25 cellular contexts compared by ENCODE assay signal in the genomic region with DNA sequence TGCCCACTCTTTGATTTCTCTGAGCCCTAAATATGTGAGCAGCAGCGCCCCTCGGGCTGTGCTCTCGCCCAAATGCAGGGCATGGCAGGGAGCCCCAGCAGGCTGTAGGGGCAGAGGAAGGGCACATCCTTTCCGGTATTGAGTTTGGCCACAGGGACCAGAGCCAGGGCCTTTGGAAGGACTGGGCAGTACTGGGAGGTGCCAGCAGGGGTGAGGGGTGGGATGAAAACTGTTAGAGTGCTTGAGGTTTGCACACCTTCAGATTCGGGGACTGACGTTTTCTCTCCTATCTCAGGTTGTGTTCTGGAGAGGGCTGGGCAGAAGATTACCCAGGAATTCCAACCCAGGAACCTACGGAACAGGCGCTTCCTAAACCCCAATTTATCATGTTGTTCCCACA. TPM values are rescaled to one million over a fixed set of nuclear protein-coding genes. Genes with fewer than 3 reads are reported as not detected.
DNase-seq lines count a peak whose midpoint lies in the region; ATAC-seq, FAIRE-seq and TF ChIP-seq lines count a peak whose summit lies in the region.
"Had no signal": no experiment of that assay in that cellular context is flagged by ENCODE, and none has a peak within 500 bp of the region (broad histone marks: within the 10 kb centered on the region; RNA-seq: fewer than 3 reads in every experiment).

No MANE protein-coding gene starts in this region.

- H3K27ac Mint-ChIP-seq in neural crest cell (ENCODE audit: unreplicated experiment) = peak overlapping the region; percentile 92
- H3K27ac Mint-ChIP-seq: activated CD8-positive, alpha-beta T cell treated with anti-CD3 and anti-CD28 coated beads, Interleukin-2, amount 10 ng/mL, durations not matched to agents 7 days and 5 days; activated naive CD8-positive, alpha-beta T cell treated with anti-CD3 and anti-CD28 coated beads, Interleukin-2, amount 50 U/mL, for 24 hours; activated T-helper 1 cell treated with anti-CD3 and anti-CD28 coated beads, Interleukin-12 subunit alpha, Interleukin-12 subunit beta, Interleukin-2, Interleukin-4 antibody, amounts not matched to agents 30 ng/mL and 10 ng/mL and 1 ng/mL, durations not matched to agents 14 hours and 24 hours and 36 hours; CD8-positive, alpha-beta T cell; natural killer cell; stimulated activated naive CD8-positive, alpha-beta T cell treated with anti-CD3 and anti-CD28 coated beads, Interleukin-15, amount 100 ng/mL, for 72 hours; T-cell had no signal

- H3K9me3 Mint-ChIP-seq in neural crest cell = no peaks in the 10 kb centered on the region
- H3K9me3 Mint-ChIP-seq: activated naive CD8-positive, alpha-beta T cell treated with anti-CD3 and anti-CD28 coated beads, Interleukin-2, amount 50 U/mL, for 24 hours; activated T-helper 1 cell treated with anti-CD3 and anti-CD28 coated beads, Interleukin-12 subunit alpha, Interleukin-12 subunit beta, Interleukin-2, Interleukin-4 antibody, amounts not matched to agents 30 ng/mL and 10 ng/mL and 1 ng/mL, durations not matched to agents 14 hours and 24 hours and 36 hours; CD8-positive, alpha-beta T cell; natural killer cell; T-cell had no signal

- no peaks in the 10 kb centered on the region for H3K36me3 Mint-ChIP-seq in neural crest cell (ENCODE audit: low read depth)
- H3K36me3 Mint-ChIP-seq: CD8-positive, alpha-beta T cell; natural killer cell; T-cell had no signal

- TF ChIP-seq EP300 in A549 (IDR thresholded peaks at IDR 0.05) = no peak

- H3K4me1 Mint-ChIP-seq in neural crest cell = peaks cover 88% of the 10 kb centered on the region
- H3K4me1 Mint-ChIP-seq: natural killer cell, T-cell had no signal

- TF ChIP-seq RAD21 in A549 (conservative IDR thresholded peaks at IDR 0.05 in 1 of 2, IDR thresholded peaks at IDR 0.05 in 1 of 2) = no peak

- CTCF ChIA-PET in A549 (lab: Yijun Ruan, JAX) = interaction anchor here (0.6 to 23.7 kb wide), 3 partner anchors 8 to 40 kb away, joined by 3 to 222 read pairs (median 7); no protein-coding TSS in a partner anchor

- no peak for DNase-seq in A549 (ENCODE audit: low read depth in 1 of 2, low spot score in 1 of 2)
- DNase-seq in MG63 = peak; percentile 37
- DNase-seq in neural crest cell (ENCODE audit: low read depth, low spot score) = no peak
- no peak for DNase-seq in left lobe of liver (ENCODE audit: low spot score)
- DNase-seq in SJCRH30 = no peak
- DNase-seq: ACHN; activated CD8-positive, alpha-beta T cell treated with anti-CD3 and anti-CD28 coated beads, Interleukin-2, amount 10 ng/mL, durations not matched to agents 7 days and 5 days; activated naive CD8-positive, alpha-beta T cell treated with anti-CD3 and anti-CD28 coated beads, Interleukin-2, amount 50 U/mL, for 24 hours; CD8-positive, alpha-beta T cell; cerebellar nuclear complex; DMS79 treated with DMSO at 0.1 percent for 48 hours; mammary epithelial cell; natural killer cell; NCI-H1436; stimulated activated naive CD8-positive, alpha-beta T cell treated with anti-CD3 and anti-CD28 coated beads, Interleukin-15, amount 100 ng/mL, for 72 hours; T-cell had no signal

- H3K4me3 Mint-ChIP-seq in neural crest cell = no peak overlapping the region
- H3K4me3 Mint-ChIP-seq: activated CD8-positive, alpha-beta T cell treated with anti-CD3 and anti-CD28 coated beads, Interleukin-2, amount 10 ng/mL, durations not matched to agents 7 days and 5 days; activated naive CD8-positive, alpha-beta T cell treated with anti-CD3 and anti-CD28 coated beads, Interleukin-2, amount 50 U/mL, for 24 hours; activated T-helper 1 cell treated with anti-CD3 and anti-CD28 coated beads, Interleukin-12 subunit alpha, Interleukin-12 subunit beta, Interleukin-2, Interleukin-4 antibody, amounts not matched to agents 30 ng/mL and 10 ng/mL and 1 ng/mL, durations not matched to agents 14 hours and 24 hours and 36 hours; CD8-positive, alpha-beta T cell; natural killer cell; stimulated activated naive CD8-positive, alpha-beta T cell treated with anti-CD3 and anti-CD28 coated beads, Interleukin-15, amount 100 ng/mL, for 72 hours; T-cell had no signal

- H3K4me2 ChIP-seq in A549 = no peak overlapping the region

- 79% methylated on average over 7 of the region's 8 CpGs for WGBS in A549 (ENCODE audit: missing lambda C conversion rate)
- WGBS in ectodermal cell, 2 experiments = 74 to 80% methylated on average over 8 of the region's 8 CpGs

- TF ChIP-seq POLR2A in A549 (IDR thresholded peaks at IDR 0.05; ENCODE audit: low read length) = no peak

- H3K4me3 ChIP-seq in A549 (no peak overlapping the region), MG63 (no peak overlapping the region), ectodermal cell (ENCODE audit: insufficient read depth, low read depth, low read length) (no peak overlapping the region), SJCRH30 (no peak overlapping the region)

- no peaks in the 10 kb centered on the region for H3K9me3 ChIP-seq in A549
- H3K9me3 ChIP-seq in MG63 = no peaks in the 10 kb centered on the region
- no peaks in the 10 kb centered on the region for H3K9me3 ChIP-seq in ectodermal cell (ENCODE audit: control insufficient read depth, low read length)
- H3K9me3 ChIP-seq in SJCRH30 (replicated peaks) = no peaks in the 10 kb centered on the region

- peaks cover 38% of the 10 kb centered on the region for H3K4me1 ChIP-seq in A549
- H3K4me1 ChIP-seq in ectodermal cell (ENCODE audit: control insufficient read depth, insufficient read depth, low read length) = peaks cover 71% of the 10 kb centered on the region
- peaks cover 39% of the 10 kb centered on the region for H3K4me1 ChIP-seq in SJCRH30

- no peak for FAIRE-seq in A549 (lab: Jason Lieb, UNC)
- FAIRE-seq: endothelial cell of umbilical vein, GM18507, HTR-8/SVneo, RCC 7860 had no signal

- POLR2A ChIA-PET in A549 (lab: Yijun Ruan, JAX) = no interaction called here

- H3K27me3 Mint-ChIP-seq in neural crest cell (ENCODE audit: low read depth) = no peaks in the 10 kb centered on the region

- TF ChIP-seq CTCF in A549 (IDR thresholded peaks at IDR 0.05) (no peak), neural crest cell (conservative IDR thresholded peaks at IDR 0.05) (no peak)

- H3K27ac ChIP-seq in A549 (peak overlapping the region in 1 of 2 experiments; percentile 78; a peak in 4 of 6 replicates), ectodermal cell (ENCODE audit: insufficient read depth, low read depth, low read length, poor library complexity, severe bottlenecking) (peak overlapping the region; percentile 67), SJCRH30 (no peak overlapping the region)
- H3K27ac ChIP-seq: VCaP had no signal

- peak; percentile 45 to 56; a peak in 3 of 6 replicates for ATAC-seq in A549
- no peak for ATAC-seq in activated CD4-positive, CD25-positive, alpha-beta regulatory T cell treated with anti-CD3 and anti-CD28 coated beads, Interleukin-2, amount 50 U/mL, for 24 hours
- ATAC-seq in HG03159 (IDR thresholded peaks at IDR 0.05; ENCODE audit: unreplicated experiment) = no peak
- ATAC-seq in left lobe of liver = no peak
- ATAC-seq: activated CD8-positive, alpha-beta T cell treated with anti-CD3 and anti-CD28 coated beads, Interleukin-2, amount 10 ng/mL, durations not matched to agents 7 days and 5 days; activated naive CD8-positive, alpha-beta T cell treated with anti-CD3 and anti-CD28 coated beads, Interleukin-2, amount 50 U/mL, for 24 hours; CD8-positive, alpha-beta T cell; stimulated activated naive CD8-positive, alpha-beta T cell treated with anti-CD3 and anti-CD28 coated beads, Interleukin-15, amount 100 ng/mL, for 72 hours; T-cell had no signal

- H3K36me3 ChIP-seq in MG63 = no peaks in the 10 kb centered on the region
- H3K36me3 ChIP-seq in ectodermal cell (ENCODE audit: control insufficient read depth, insufficient read depth, low read length) = no peaks in the 10 kb centered on the region
- H3K36me3 ChIP-seq in SJCRH30 = peaks cover 1% of the 10 kb centered on the region; the same call in 1 of the 2 replicates

- no peaks in the 10 kb centered on the region for H3K27me3 ChIP-seq in MG63
- no peaks in the 10 kb centered on the region for H3K27me3 ChIP-seq in ectodermal cell (ENCODE audit: control insufficient read depth, insufficient read depth, low read length, poor library complexity, severe bottlenecking)
- H3K27me3 ChIP-seq in SJCRH30 = no peaks in the 10 kb centered on the region

RNA-seq across cellular contexts. Expression of gene ATP1A2, which starts 2.2 kb away (rescaled TPM):
- polyA plus RNA-seq in A549 (2011; rRNA removed) = 0.07 and 0.09 TPM in 2 replicates
- polyA plus RNA-seq in A549 (2012; cell fraction: cytosol; rRNA removed) = 0.04 and 0.07 TPM in 2 replicates
- polyA plus RNA-seq in A549 (2012; cell fraction: nucleus; rRNA removed) = 0.34 and 0.61 TPM in 2 replicates
- 0.10 to 0.13 TPM in 2 of 3 replicates, not detected in the other for polyA plus RNA-seq in A549 (2017; fragmentation: RNase III; extraction: RNeasy Plus Mini Kit Qiagen cat#74134 plus additional on column Dnase treatment)
- polyA minus RNA-seq in A549 (2011; rRNA and poly(A)+ RNA removed) = 0.70 and 0.92 TPM in 2 replicates
- total RNA-seq in MG63 (2014; rRNA removed; shearing (Covaris generic); ENCODE audit: low replicate concordance) = not detected in 2 replicates
- 233 TPM for polyA plus RNA-seq in ectodermal cell (2013, experiment 1 of 4)
- polyA plus RNA-seq in ectodermal cell (2013, experiment 2 of 4) = 231 TPM
- 158 TPM for polyA plus RNA-seq in ectodermal cell (2013, experiment 3 of 4)
- polyA plus RNA-seq in ectodermal cell (2013, experiment 4 of 4) = 174 TPM
- 93.6 and 101 TPM in 2 replicates for total RNA-seq in neural crest cell
- total RNA-seq in left lobe of liver = 0.45 TPM
- 40.2 and 44.2 TPM in 2 replicates for total RNA-seq in SJCRH30 (2014; rRNA removed; shearing (Covaris generic))
- total RNA-seq: activated CD8-positive, alpha-beta T cell treated with anti-CD3 and anti-CD28 coated beads, Interleukin-2, amount 10 ng/mL, durations not matched to agents 7 days and 5 days; activated T-helper 1 cell treated with anti-CD3 and anti-CD28 coated beads, Interleukin-12 subunit alpha, Interleukin-12 subunit beta, Interleukin-2, Interleukin-4 antibody, amounts not matched to agents 30 ng/mL and 10 ng/mL and 1 ng/mL, durations not matched to agents 14 hours and 24 hours and 36 hours; CD8-positive, alpha-beta T cell; endothelial cell of umbilical vein; natural killer cell had no signal
- polyA plus RNA-seq: endothelial cell of umbilical vein, mammary epithelial cell had no signal

RNA-seq across cellular contexts. Expression of gene IGSF8, which starts 15.0 kb away (rescaled TPM):
- polyA plus RNA-seq in A549 (2011; rRNA removed) = 7.3 and 8.3 TPM in 2 replicates
- 12.5 and 16.2 TPM in 2 replicates for polyA plus RNA-seq in A549 (2012; cell fraction: cytosol; rRNA removed)
- polyA plus RNA-seq in A549 (2012; cell fraction: nucleus; rRNA removed) = 34.3 and 45.1 TPM in 2 replicates
- polyA plus RNA-seq in A549 (2017; fragmentation: RNase III; extraction: RNeasy Plus Mini Kit Qiagen cat#74134 plus additional on column Dnase treatment) = 6.3 to 8.5 TPM (median 7.8 TPM) in 3 replicates
- polyA minus RNA-seq in A549 (2011; rRNA and poly(A)+ RNA removed) = 6.4 and 6.5 TPM in 2 replicates
- 18.0 and 20.2 TPM in 2 replicates for total RNA-seq in MG63 (2014; rRNA removed; shearing (Covaris generic); ENCODE audit: low replicate concordance)
- 16.7 TPM for polyA plus RNA-seq in ectodermal cell (2013, experiment 1 of 4)
- 18.6 TPM for polyA plus RNA-seq in ectodermal cell (2013, experiment 2 of 4)
- 15.9 TPM for polyA plus RNA-seq in ectodermal cell (2013, experiment 3 of 4)
- polyA plus RNA-seq in ectodermal cell (2013, experiment 4 of 4) = 19.0 TPM
- total RNA-seq in neural crest cell = 27.5 and 28.4 TPM in 2 replicates
- 54.5 TPM for total RNA-seq in left lobe of liver
- total RNA-seq in SJCRH30 (2014; rRNA removed; shearing (Covaris generic)) = 5.4 and 6.8 TPM in 2 replicates

RNA-seq across cellular contexts. Expression of gene KCNJ9, which starts 32.1 kb away (rescaled TPM):
- not detected in 2 replicates for polyA plus RNA-seq in A549 (2011; rRNA removed)
- polyA plus RNA-seq in A549 (2012; cell fraction: cytosol; rRNA removed) = not detected in 2 replicates
- not detected in 2 replicates for polyA plus RNA-seq in A549 (2012; cell fraction: nucleus; rRNA removed)
- polyA plus RNA-seq in A549 (2017; fragmentation: RNase III; extraction: RNeasy Plus Mini Kit Qiagen cat#74134 plus additional on column Dnase treatment) = not detected in 3 replicates
- not detected in 2 replicates for polyA minus RNA-seq in A549 (2011; rRNA and poly(A)+ RNA removed)
- total RNA-seq in MG63 (2014; rRNA removed; shearing (Covaris generic); ENCODE audit: low replicate concordance) = not detected in 2 replicates
- polyA plus RNA-seq in ectodermal cell (2013, experiment 1 of 4) = not detected
- not detected for polyA plus RNA-seq in ectodermal cell (2013, experiment 2 of 4)
- not detected for polyA plus RNA-seq in ectodermal cell (2013, experiment 3 of 4)
- polyA plus RNA-seq in ectodermal cell (2013, experiment 4 of 4) = 0.08 TPM
- 0.11 and 0.19 TPM in 2 replicates for total RNA-seq in neural crest cell
- total RNA-seq in left lobe of liver = not detected
- total RNA-seq in SJCRH30 (2014; rRNA removed; shearing (Covaris generic)) = not detected in 2 replicates
- total RNA-seq: activated CD8-positive, alpha-beta T cell treated with anti-CD3 and anti-CD28 coated beads, Interleukin-2, amount 10 ng/mL, durations not matched to agents 7 days and 5 days; activated T-helper 1 cell treated with anti-CD3 and anti-CD28 coated beads, Interleukin-12 subunit alpha, Interleukin-12 subunit beta, Interleukin-2, Interleukin-4 antibody, amounts not matched to agents 30 ng/mL and 10 ng/mL and 1 ng/mL, durations not matched to agents 14 hours and 24 hours and 36 hours; CD8-positive, alpha-beta T cell; endothelial cell of umbilical vein; mammary epithelial cell; natural killer cell; T-cell had no signal
- polyA plus RNA-seq: endothelial cell of umbilical vein, mammary epithelial cell had no signal

RNA-seq across cellular contexts. Expression of gene ATP1A4, which starts 38.0 kb away (rescaled TPM):
- polyA plus RNA-seq in A549 (2011; rRNA removed) = not detected in 2 replicates
- polyA plus RNA-seq in A549 (2012; cell fraction: cytosol; rRNA removed) = not detected in 2 replicates
- polyA plus RNA-seq in A549 (2012; cell fraction: nucleus; rRNA removed) = not detected in 2 replicates
- polyA plus RNA-seq in A549 (2017; fragmentation: RNase III; extraction: RNeasy Plus Mini Kit Qiagen cat#74134 plus additional on column Dnase treatment) = not detected in 3 replicates
- polyA minus RNA-seq in A549 (2011; rRNA and poly(A)+ RNA removed) = not detected in 2 replicates
- not detected in 2 replicates for total RNA-seq in MG63 (2014; rRNA removed; shearing (Covaris generic); ENCODE audit: low replicate concordance)
- 0.93 TPM for polyA plus RNA-seq in ectodermal cell (2013, experiment 1 of 4)
- 1.0 TPM for polyA plus RNA-seq in ectodermal cell (2013, experiment 2 of 4)
- 0.85 TPM for polyA plus RNA-seq in ectodermal cell (2013, experiment 3 of 4)
- polyA plus RNA-seq in ectodermal cell (2013, experiment 4 of 4) = 1.1 TPM
- 0.20 and 0.35 TPM in 2 replicates for total RNA-seq in neural crest cell
- not detected for total RNA-seq in left lobe of liver
- not detected in 2 replicates for total RNA-seq in SJCRH30 (2014; rRNA removed; shearing (Covaris generic))
- total RNA-seq: activated CD8-positive, alpha-beta T cell treated with anti-CD3 and anti-CD28 coated beads, Interleukin-2, amount 10 ng/mL, durations not matched to agents 7 days and 5 days; activated T-helper 1 cell treated with anti-CD3 and anti-CD28 coated beads, Interleukin-12 subunit alpha, Interleukin-12 subunit beta, Interleukin-2, Interleukin-4 antibody, amounts not matched to agents 30 ng/mL and 10 ng/mL and 1 ng/mL, durations not matched to agents 14 hours and 24 hours and 36 hours; CD8-positive, alpha-beta T cell; endothelial cell of umbilical vein; natural killer cell; T-cell had no signal
- polyA plus RNA-seq: endothelial cell of umbilical vein, mammary epithelial cell had no signal

RNA-seq across cellular contexts. Expression of gene KCNJ10, which starts 43.4 kb away (rescaled TPM):
- polyA plus RNA-seq in A549 (2011; rRNA removed) (not detected in 2 replicates), A549 (2017; fragmentation: RNase III; extraction: RNeasy Plus Mini Kit Qiagen cat#74134 plus additional on column Dnase treatment) (0.05 to 0.09 TPM (median 0.05 TPM) in 3 replicates)
- polyA plus RNA-seq in A549 (2012; cell fraction: cytosol; rRNA removed) = not detected in 2 replicates
- 0.07 TPM in 1 of 2 replicates, not detected in the other for polyA plus RNA-seq in A549 (2012; cell fraction: nucleus; rRNA removed)
- polyA minus RNA-seq in A549 (2011; rRNA and poly(A)+ RNA removed) = not detected in 2 replicates
- not detected in 2 replicates for total RNA-seq in MG63 (2014; rRNA removed; shearing (Covaris generic); ENCODE audit: low replicate concordance)
- polyA plus RNA-seq in ectodermal cell (2013, experiment 1 of 4) = not detected
- 0.09 TPM for polyA plus RNA-seq in ectodermal cell (2013, experiment 2 of 4)
- 0.16 TPM for polyA plus RNA-seq in ectodermal cell (2013, experiment 3 of 4)
- 0.08 TPM for polyA plus RNA-seq in ectodermal cell (2013, experiment 4 of 4)
- total RNA-seq in neural crest cell (0.47 and 0.73 TPM in 2 replicates), left lobe of liver (0.28 TPM)
- 0.14 TPM in 1 of 2 replicates, not detected in the other for total RNA-seq in SJCRH30 (2014; rRNA removed; shearing (Covaris generic))
- total RNA-seq: activated CD8-positive, alpha-beta T cell treated with anti-CD3 and anti-CD28 coated beads, Interleukin-2, amount 10 ng/mL, durations not matched to agents 7 days and 5 days; activated T-helper 1 cell treated with anti-CD3 and anti-CD28 coated beads, Interleukin-12 subunit alpha, Interleukin-12 subunit beta, Interleukin-2, Interleukin-4 antibody, amounts not matched to agents 30 ng/mL and 10 ng/mL and 1 ng/mL, durations not matched to agents 14 hours and 24 hours and 36 hours; CD8-positive, alpha-beta T cell; endothelial cell of umbilical vein; mammary epithelial cell; natural killer cell had no signal
- polyA plus RNA-seq: endothelial cell of umbilical vein, mammary epithelial cell had no signal

Comparison
In these comparisons a context has a peak if more than half of its experiments do, and no peak if none do; other contexts are left out.
1. ATAC-seq: peak in A549 (2 of 2); none in activated CD4-positive, CD25-positive, alpha-beta regulatory T cell treated with anti-CD3 and anti-CD28 coated beads, Interleukin-2, amount 50 U/mL, for 24 hours (0 of 2), HG03159 (single experiment) and left lobe of liver (single experiment).
2. RNA of gene ATP1A2, which starts 2.2 kb away (total RNA-seq): 93.6 to 101 TPM in neural crest cell and 40.2 to 44.2 TPM in SJCRH30; 0.45 TPM in left lobe of liver (single experiment) and not detected in MG63; every median in the first group is over 10 times any median in the second.